ENCODE assay signal across 1 cellular context in the genomic region with DNA sequence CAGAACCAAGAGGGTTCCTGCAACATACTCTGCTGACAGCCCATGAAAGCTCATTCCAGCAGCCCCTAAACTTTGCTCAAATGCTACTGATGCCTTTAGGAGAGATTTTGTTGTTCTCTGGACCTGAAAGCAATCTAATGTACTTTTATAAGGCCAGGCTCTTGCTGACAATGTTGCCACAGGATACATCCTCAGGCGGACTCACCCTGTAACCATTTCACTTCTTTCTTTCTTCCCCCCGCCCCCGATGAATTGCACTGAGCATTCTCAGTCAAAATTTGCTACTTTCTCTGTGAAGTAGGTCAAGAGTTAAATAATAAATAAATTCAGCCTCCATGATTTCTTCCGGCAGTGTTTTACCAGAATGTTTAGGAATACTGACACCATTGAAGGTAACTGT.
TF ChIP-seq lines count a peak whose summit lies in the region.

No MANE protein-coding gene starts in this region.

TF ChIP-seq in HepG2, 621 proteins besides CTCF, POLR2A, EP300 and RAD21 (continued from another document):
- TF ChIP-seq, protein P1, sequence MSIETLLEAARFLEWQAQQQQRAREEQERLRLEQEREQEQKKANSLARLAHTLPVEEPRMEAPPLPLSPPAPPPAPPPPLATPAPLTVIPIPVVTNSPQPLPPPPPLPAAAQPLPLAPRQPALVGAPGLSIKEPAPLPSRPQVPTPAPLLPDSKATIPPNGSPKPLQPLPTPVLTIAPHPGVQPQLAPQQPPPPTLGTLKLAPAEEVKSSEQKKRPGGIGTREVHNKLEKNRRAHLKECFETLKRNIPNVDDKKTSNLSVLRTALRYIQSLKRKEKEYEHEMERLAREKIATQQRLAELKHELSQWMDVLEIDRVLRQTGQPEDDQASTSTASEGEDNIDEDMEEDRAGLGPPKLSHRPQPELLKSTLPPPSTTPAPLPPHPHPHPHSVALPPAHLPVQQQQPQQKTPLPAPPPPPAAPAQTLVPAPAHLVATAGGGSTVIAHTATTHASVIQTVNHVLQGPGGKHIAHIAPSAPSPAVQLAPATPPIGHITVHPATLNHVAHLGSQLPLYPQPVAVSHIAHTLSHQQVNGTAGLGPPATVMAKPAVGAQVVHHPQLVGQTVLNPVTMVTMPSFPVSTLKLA (IDR thresholded peaks at IDR 0.05) = no peak
- no peak for TF ChIP-seq JUN (CRISPR knock-in tag; IDR thresholded peaks at IDR 0.05)
- TF ChIP-seq YEATS4 (CRISPR knock-in tag; IDR thresholded peaks at IDR 0.05; ENCODE audit: borderline replicate concordance) = no peak
- TF ChIP-seq, protein P2, sequence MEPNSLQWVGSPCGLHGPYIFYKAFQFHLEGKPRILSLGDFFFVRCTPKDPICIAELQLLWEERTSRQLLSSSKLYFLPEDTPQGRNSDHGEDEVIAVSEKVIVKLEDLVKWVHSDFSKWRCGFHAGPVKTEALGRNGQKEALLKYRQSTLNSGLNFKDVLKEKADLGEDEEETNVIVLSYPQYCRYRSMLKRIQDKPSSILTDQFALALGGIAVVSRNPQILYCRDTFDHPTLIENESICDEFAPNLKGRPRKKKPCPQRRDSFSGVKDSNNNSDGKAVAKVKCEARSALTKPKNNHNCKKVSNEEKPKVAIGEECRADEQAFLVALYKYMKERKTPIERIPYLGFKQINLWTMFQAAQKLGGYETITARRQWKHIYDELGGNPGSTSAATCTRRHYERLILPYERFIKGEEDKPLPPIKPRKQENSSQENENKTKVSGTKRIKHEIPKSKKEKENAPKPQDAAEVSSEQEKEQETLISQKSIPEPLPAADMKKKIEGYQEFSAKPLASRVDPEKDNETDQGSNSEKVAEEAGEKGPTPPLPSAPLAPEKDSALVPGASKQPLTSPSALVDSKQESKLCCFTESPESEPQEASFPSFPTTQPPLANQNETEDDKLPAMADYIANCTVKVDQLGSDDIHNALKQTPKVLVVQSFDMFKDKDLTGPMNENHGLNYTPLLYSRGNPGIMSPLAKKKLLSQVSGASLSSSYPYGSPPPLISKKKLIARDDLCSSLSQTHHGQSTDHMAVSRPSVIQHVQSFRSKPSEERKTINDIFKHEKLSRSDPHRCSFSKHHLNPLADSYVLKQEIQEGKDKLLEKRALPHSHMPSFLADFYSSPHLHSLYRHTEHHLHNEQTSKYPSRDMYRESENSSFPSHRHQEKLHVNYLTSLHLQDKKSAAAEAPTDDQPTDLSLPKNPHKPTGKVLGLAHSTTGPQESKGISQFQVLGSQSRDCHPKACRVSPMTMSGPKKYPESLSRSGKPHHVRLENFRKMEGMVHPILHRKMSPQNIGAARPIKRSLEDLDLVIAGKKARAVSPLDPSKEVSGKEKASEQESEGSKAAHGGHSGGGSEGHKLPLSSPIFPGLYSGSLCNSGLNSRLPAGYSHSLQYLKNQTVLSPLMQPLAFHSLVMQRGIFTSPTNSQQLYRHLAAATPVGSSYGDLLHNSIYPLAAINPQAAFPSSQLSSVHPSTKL (CRISPR knock-in tag; IDR thresholded peaks at IDR 0.05) = no peak
- no peak for TF ChIP-seq TAF1 (CRISPR knock-in tag; IDR thresholded peaks at IDR 0.05)
- TF ChIP-seq HNRNPH1 (optimal IDR thresholded peaks at IDR 0.05; ENCODE audit: low read depth, low read length) = no peak
- no peak for TF ChIP-seq ARNT2 (CRISPR knock-in tag; IDR thresholded peaks at IDR 0.05; ENCODE audit: low read depth)
- no peak for TF ChIP-seq RBM39 (IDR thresholded peaks at IDR 0.05; ENCODE audit: low read depth, low read length, poor library complexity, severe bottlenecking)
- TF ChIP-seq POGZ (CRISPR knock-in tag; IDR thresholded peaks at IDR 0.05) = no peak
- TF ChIP-seq EED (CRISPR knock-in tag; IDR thresholded peaks at IDR 0.05) = no peak
- TF ChIP-seq ZNF354B (CRISPR knock-in tag; IDR thresholded peaks at IDR 0.05) = no peak
- no peak for TF ChIP-seq GABPB1 (CRISPR knock-in tag; IDR thresholded peaks at IDR 0.05)
- no peak for TF ChIP-seq ZNF749 (CRISPR knock-in tag; IDR thresholded peaks at IDR 0.05; ENCODE audit: borderline replicate concordance)
- TF ChIP-seq ZNF7 (CRISPR knock-in tag; IDR thresholded peaks at IDR 0.05) = no peak
- TF ChIP-seq ZNF431 (CRISPR knock-in tag; IDR thresholded peaks at IDR 0.05; ENCODE audit: borderline replicate concordance, low read depth) = no peak
- TF ChIP-seq, protein P3, sequence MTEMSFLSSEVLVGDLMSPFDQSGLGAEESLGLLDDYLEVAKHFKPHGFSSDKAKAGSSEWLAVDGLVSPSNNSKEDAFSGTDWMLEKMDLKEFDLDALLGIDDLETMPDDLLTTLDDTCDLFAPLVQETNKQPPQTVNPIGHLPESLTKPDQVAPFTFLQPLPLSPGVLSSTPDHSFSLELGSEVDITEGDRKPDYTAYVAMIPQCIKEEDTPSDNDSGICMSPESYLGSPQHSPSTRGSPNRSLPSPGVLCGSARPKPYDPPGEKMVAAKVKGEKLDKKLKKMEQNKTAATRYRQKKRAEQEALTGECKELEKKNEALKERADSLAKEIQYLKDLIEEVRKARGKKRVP (CRISPR knock-in tag; IDR thresholded peaks at IDR 0.05) = no peak
- no peak for TF ChIP-seq ZFYVE20 (CRISPR knock-in tag; IDR thresholded peaks at IDR 0.05; ENCODE audit: borderline replicate concordance, low read depth)
